9 cellular contexts compared by ENCODE assay signal in genomic region chr15:28099555-28100140, GRCh38. TPM values are rescaled to one million over a fixed set of nuclear protein-coding genes. Genes with fewer than 3 reads are reported as not detected.
A peak's percentile ranks its signal among the peaks of the same experiment; 100 is the strongest.
DNase-seq lines count a peak whose midpoint lies in the region; ATAC-seq and TF ChIP-seq lines count a peak whose summit lies in the region.
"Had no signal": no experiment of that assay in that cellular context is flagged by ENCODE, and none has a peak within 500 bp of the region (broad histone marks: within the 10 kb centered on the region; RNA-seq: fewer than 3 reads in every experiment).

No MANE protein-coding gene starts in this region.

- no peaks in the 10 kb centered on the region for H3K4me1 Mint-ChIP-seq in MCF 10A (ENCODE audit: insufficient read depth, unreplicated experiment)
- peaks cover 15 to 41% (median 30%) of the 10 kb centered on the region in 7 donors for H3K4me1 Mint-ChIP-seq in naive thymus-derived CD4-positive, alpha-beta T cell

- intact Hi-C loops in breast epithelium (cut with DNase I; ENCODE audit: low total_unique reads), result loop anchor here (5.0 kb wide), 1 partner anchor 657 kb away; no protein-coding TSS in a partner anchor
- intact Hi-C loops in MCF 10A (cut with micrococcal nuclease), result no loop called here
- intact Hi-C loops in naive thymus-derived CD4-positive, alpha-beta T cell (cut with micrococcal nuclease), result no loop called here

- no peaks in the 10 kb centered on the region for H3K36me3 Mint-ChIP-seq in MCF 10A (ENCODE audit: insufficient read depth, unreplicated experiment)
- H3K36me3 Mint-ChIP-seq in naive thymus-derived CD4-positive, alpha-beta T cell, result peaks cover 0 to 19% (median 0%) of the 10 kb centered on the region in 5 donors

- H3K27me3 Mint-ChIP-seq in MCF 10A (ENCODE audit: insufficient read depth, unreplicated experiment), result no peaks in the 10 kb centered on the region
- peaks cover 47 to 63% (median 57%) of the 10 kb centered on the region in 5 donors for H3K27me3 Mint-ChIP-seq in naive thymus-derived CD4-positive, alpha-beta T cell

- H3K27ac Mint-ChIP-seq in MCF 10A (ENCODE audit: low read depth, unreplicated experiment), result no peak overlapping the region
- peak overlapping the region in 1 of 9 donors; percentile 1 for H3K27ac Mint-ChIP-seq in naive thymus-derived CD4-positive, alpha-beta T cell

- POLR2A ChIA-PET in MCF 10A (lab: Yijun Ruan, JAX), result no interaction called here
- POLR2A ChIA-PET in naive thymus-derived CD4-positive, alpha-beta T cell (lab: Charles Lee), result no interaction called here

- H3K4me3 ChIP-seq in breast epithelium (peak overlapping the region; percentile 20 to 55 (median 42)), choroid plexus epithelial cell (ENCODE audit: low read depth, low read length) (peak overlapping the region; percentile 42), urinary bladder (ENCODE audit: low read depth, low read length) (peak overlapping the region; percentile 17)
- H3K4me3 ChIP-seq in naive thymus-derived CD4-positive, alpha-beta T cell (ENCODE audit: low read length), result no peak overlapping the region
- H3K4me3 ChIP-seq: GM12878 had no signal

- H3K27ac ChIP-seq in breast epithelium (no peak overlapping the region), urinary bladder (ENCODE audit: low read depth) (no peak overlapping the region)
- H3K27ac ChIP-seq in naive thymus-derived CD4-positive, alpha-beta T cell (ENCODE audit: low read depth, low read length), result no peak overlapping the region

- H3K4me3 Mint-ChIP-seq in MCF 10A (ENCODE audit: unreplicated experiment), result no peak overlapping the region
- peak overlapping the region; percentile 5 to 72 (median 51) for H3K4me3 Mint-ChIP-seq in naive thymus-derived CD4-positive, alpha-beta T cell

- DNase-seq in breast epithelium (ENCODE audit: low spot score in 2 of 2) (no peak), MCF 10A (ENCODE audit: unreplicated experiment) (no peak), choroid plexus epithelial cell (ENCODE audit: low read depth) (no peak), AG20443 (ENCODE audit: low spot score) (no peak)
- no peak for DNase-seq in naive thymus-derived CD4-positive, alpha-beta T cell

- H3K36me3 ChIP-seq in breast epithelium, result no peaks in the 10 kb centered on the region
- no peaks in the 10 kb centered on the region for H3K36me3 ChIP-seq in naive thymus-derived CD4-positive, alpha-beta T cell (ENCODE audit: control insufficient read depth in 2 of 3, insufficient read depth in 3 of 3, low read length in 3 of 3)
- H3K36me3 ChIP-seq in urinary bladder (ENCODE audit: insufficient read depth), result no peaks in the 10 kb centered on the region

- TF ChIP-seq CTCF in breast epithelium (IDR thresholded peaks at IDR 0.05) (no peak), MCF 10A (IDR thresholded peaks at IDR 0.05; ENCODE audit: unreplicated experiment) (no peak), choroid plexus epithelial cell (conservative IDR thresholded peaks at IDR 0.05; ENCODE audit: low read depth, low read length) (no peak)

- peaks cover 0 to 65% of the 10 kb centered on the region in 2 donors for H3K27me3 ChIP-seq in breast epithelium
- H3K27me3 ChIP-seq in naive thymus-derived CD4-positive, alpha-beta T cell (ENCODE audit: control insufficient read depth in 2 of 2, insufficient read depth in 2 of 2, low read length in 2 of 2), result peaks cover 4 to 34% of the 10 kb centered on the region in 2 donors

- TF ChIP-seq POLR2A in breast epithelium (IDR thresholded peaks at IDR 0.05), result no peak

- WGBS in urinary bladder, result 19% methylated on average over 16 of the region's 16 CpGs

- CTCF ChIA-PET in MCF 10A (lab: Yijun Ruan, JAX), result no interaction called here
- CTCF ChIA-PET in naive thymus-derived CD4-positive, alpha-beta T cell (lab: Charles Lee), result no interaction called here

- ATAC-seq in naive thymus-derived CD4-positive, alpha-beta T cell, result no peak
- ATAC-seq in GM21529 (IDR thresholded peaks at IDR 0.05; ENCODE audit: unreplicated experiment) (no peak), GM21367 (IDR thresholded peaks at IDR 0.05; ENCODE audit: unreplicated experiment) (no peak)
- ATAC-seq: GM12878 had no signal

- H3K9me3 ChIP-seq in breast epithelium, result no peaks in the 10 kb centered on the region
- H3K9me3 ChIP-seq in naive thymus-derived CD4-positive, alpha-beta T cell (ENCODE audit: control insufficient read depth in 2 of 3, low read length in 3 of 3), result no peaks in the 10 kb centered on the region

- no TSS peak for BruUV-seq in MCF 10A (replicated peaks; lab: Mats Ljungman, UMichigan)

- no peaks in the 10 kb centered on the region for H3K4me1 ChIP-seq in breast epithelium
- peaks cover 12 to 23% of the 10 kb centered on the region in 2 donors for H3K4me1 ChIP-seq in naive thymus-derived CD4-positive, alpha-beta T cell (ENCODE audit: control insufficient read depth in 2 of 2, insufficient read depth in 2 of 2, low read length in 2 of 2)
- H3K4me1 ChIP-seq in urinary bladder (ENCODE audit: insufficient read depth), result peaks cover under 1% of the 10 kb centered on the region

- H3K9me3 Mint-ChIP-seq in MCF 10A (ENCODE audit: unreplicated experiment), result peaks cover 13% of the 10 kb centered on the region
- H3K9me3 Mint-ChIP-seq in naive thymus-derived CD4-positive, alpha-beta T cell, result peaks cover 0 to 9% (median 0%) of the 10 kb centered on the region in 11 donors

RNA-seq across cellular contexts. Expression of gene OCA2, which starts 0.5 kb away (rescaled TPM):
- total RNA-seq in breast epithelium, result under 1 TPM; 0.59 to 0.80 (median 0.66) TPM
- not detected in 2 replicates for total RNA-seq in MCF 10A (2022)
- not detected for total RNA-seq in naive thymus-derived CD4-positive, alpha-beta T cell
- not detected for polyA plus RNA-seq in naive thymus-derived CD4-positive, alpha-beta T cell
- 3.0 TPM for total RNA-seq in urinary bladder
- polyA plus RNA-seq in urinary bladder, result 0.30 TPM
- total RNA-seq: GM12878 had no signal
